Comparison of ENCODE assay signal across 25 cellular contexts in genomic region chr4:11624370-11624769, GRCh38.
DNase-seq lines count a peak whose midpoint lies in the region; ATAC-seq and TF ChIP-seq lines count a peak whose summit lies in the region.
"Had no signal": no experiment of that assay in that cellular context is flagged by ENCODE, and none has a peak within 500 bp of the region (broad histone marks: within the 10 kb centered on the region; RNA-seq: fewer than 3 reads in every experiment).

No MANE protein-coding gene starts in this region.

- no peak for TF ChIP-seq POLR2A in gastroesophageal sphincter (IDR thresholded peaks at IDR 0.05)

- H3K4ac ChIP-seq in trophoblast cell (ENCODE audit: low read depth, low read length): no peak overlapping the region

- peaks cover 0 to 4% (median 0%) of the 10 kb centered on the region in 3 donors for H3K27me3 Mint-ChIP-seq in CD14-positive monocyte (ENCODE audit: low read depth in 3 of 3)
- H3K27me3 Mint-ChIP-seq: activated CD4-positive, alpha-beta T cell treated with anti-CD3 and anti-CD28 coated beads, Interleukin-2, amount 10 ng/mL, durations not matched to agents 7 days and 5 days; CD4-positive, alpha-beta T cell; dendritic cell treated with granulocyte-macrophage colony-stimulating factor and Interleukin-4, amounts not matched to agents 40 ng/mL and 50 ng/mL, for 4 days had no signal

- H3K4me1 ChIP-seq in gastroesophageal sphincter: no peaks in the 10 kb centered on the region
- H3K4me1 ChIP-seq in trophoblast cell (ENCODE audit: control insufficient read depth in 1 of 2, insufficient read depth in 2 of 2, low read length in 2 of 2): no peaks in the 10 kb centered on the region
- H3K4me1 ChIP-seq: left lung, right lobe of liver, tibial artery had no signal

- peak; percentile 34 for DNase-seq in HT1080 (ENCODE audit: low read depth)
- DNase-seq in UCSD-AML1 (lab: John Stamatoyannopoulos, UW; ENCODE audit: unreplicated experiment): peak; percentile 9
- peak; percentile 21 to 59 for DNase-seq in trophoblast cell
- no peak for DNase-seq in NK-92 treated with Interleukin-12 subunit alpha and Interleukin-12 subunit beta, amount 100 ng/mL, for 24 hours (lab: John Stamatoyannopoulos, UW)
- no peak for DNase-seq in CD14-positive monocyte (ENCODE audit: low spot score)
- DNase-seq in HUDEP-2 (lab: John Stamatoyannopoulos, UW; ENCODE audit: unreplicated experiment in 76 of 76): no peak
- DNase-seq: activated T-cell treated with anti-CD3 and anti-CD28 coated beads, Interleukin-2, amount 50 U/mL, for 48 hours; amniotic stem cell; caudate nucleus; DMS 273 treated with DMSO at 0.1 percent for 48 hours; midbrain; NCI-H524 treated with DMSO at 0.1 percent for 48 hours; tibial artery had no signal

- no peak for TF ChIP-seq EP300 in gastroesophageal sphincter (IDR thresholded peaks at IDR 0.05)

- no peak overlapping the region for H2BK5ac ChIP-seq in trophoblast cell (ENCODE audit: low read depth, low read length, poor library complexity)

- WGBS in gastroesophageal sphincter (ENCODE audit: low coverage in 1 of 2), 2 donors: 70% methylated on average over 2 of the region's 2 CpGs; no CpG with 5 or more reads in 1 of the 2 donors
- WGBS in trophoblast cell (ENCODE audit: extremely low coverage, insufficient coverage, insufficient read length): no CpG with 5 or more reads among the region's 2 CpGs

- H3K27ac ChIP-seq in gastroesophageal sphincter (peak overlapping the region in 3 of 4 donors; percentile 3 to 24 (median 17)), trophoblast cell (ENCODE audit: low read depth, low read length) (no peak overlapping the region)
- H3K27ac ChIP-seq: left lung, right lobe of liver, tibial artery had no signal

- no peak overlapping the region for H3K14ac ChIP-seq in trophoblast cell (ENCODE audit: low read length)

- H2BK120ac ChIP-seq in trophoblast cell (ENCODE audit: insufficient read depth, low read length, poor library complexity): no peak overlapping the region

- no peaks in the 10 kb centered on the region for H3K36me3 ChIP-seq in gastroesophageal sphincter
- H3K36me3 ChIP-seq in trophoblast cell (ENCODE audit: control insufficient read depth in 1 of 2, insufficient read depth in 2 of 2, low read length in 2 of 2): no peaks in the 10 kb centered on the region
- H3K36me3 ChIP-seq: left lung, right lobe of liver, stomach, tibial artery had no signal

- no peak overlapping the region for H2AFZ ChIP-seq in trophoblast cell (ENCODE audit: insufficient read depth, low read length, poor library complexity)

- TF ChIP-seq CTCF in gastroesophageal sphincter (IDR thresholded peaks at IDR 0.05) (no peak), CD14-positive monocyte (IDR thresholded peaks at IDR 0.05) (no peak)

- H3K4me1 Mint-ChIP-seq in CD14-positive monocyte: no peaks in the 10 kb centered on the region
- H3K4me1 Mint-ChIP-seq: activated CD4-positive, alpha-beta T cell treated with anti-CD3 and anti-CD28 coated beads, Interleukin-2, amount 10 ng/mL, durations not matched to agents 7 days and 5 days had no signal

- H3K9me3 ChIP-seq in gastroesophageal sphincter (no peaks in the 10 kb centered on the region), trophoblast cell (ENCODE audit: insufficient read depth, low read depth, low read length) (no peaks in the 10 kb centered on the region)
- H3K9me3 ChIP-seq: left lung, right lobe of liver, stomach, tibial artery had no signal

- no peak overlapping the region for H4K12ac ChIP-seq in trophoblast cell (ENCODE audit: low read depth, low read length)

- no peak overlapping the region for H4K91ac ChIP-seq in trophoblast cell (ENCODE audit: low read depth, low read length)

- H3K9ac ChIP-seq in trophoblast cell (ENCODE audit: low read length): no peak overlapping the region

- no peaks in the 10 kb centered on the region for H3K36me3 Mint-ChIP-seq in CD14-positive monocyte
- H3K36me3 Mint-ChIP-seq: natural killer cell treated with Interleukin-12 subunit alpha and Interleukin-12 subunit beta and Interleukin-15 and Interleukin-18, amount 100 ng/mL, for 72 hours had no signal

- H3K27ac Mint-ChIP-seq in CD14-positive monocyte: no peak overlapping the region
- H3K27ac Mint-ChIP-seq: activated CD4-positive, alpha-beta T cell treated with anti-CD3 and anti-CD28 coated beads, Interleukin-2, amount 10 ng/mL, durations not matched to agents 7 days and 5 days; activated naive CD4-positive, alpha-beta T cell treated with anti-CD3 and anti-CD28 coated beads for 36 hours; CD4-positive, alpha-beta T cell; dendritic cell treated with granulocyte-macrophage colony-stimulating factor and Interleukin-4, amounts not matched to agents 40 ng/mL and 50 ng/mL, for 4 days; natural killer cell treated with Interleukin-12 subunit alpha and Interleukin-12 subunit beta and Interleukin-15 and Interleukin-18, amount 100 ng/mL, for 72 hours; T-helper 2 cell treated with Interferon-gamma antibody and Interleukin-4, amounts not matched to agents 5 μg/mL and 100 μg/mL, for 36 hours had no signal

- H3K79me1 ChIP-seq in trophoblast cell (ENCODE audit: low read length): peaks cover 2% of the 10 kb centered on the region

- H3K23ac ChIP-seq in trophoblast cell (ENCODE audit: low read length): no peak overlapping the region

- no peaks in the 10 kb centered on the region for H3K9me3 Mint-ChIP-seq in CD14-positive monocyte
- H3K9me3 Mint-ChIP-seq: activated CD4-positive, alpha-beta T cell treated with anti-CD3 and anti-CD28 coated beads, Interleukin-2, amount 10 ng/mL, durations not matched to agents 7 days and 5 days; activated naive CD4-positive, alpha-beta T cell treated with anti-CD3 and anti-CD28 coated beads for 36 hours; CD4-positive, alpha-beta T cell; dendritic cell treated with granulocyte-macrophage colony-stimulating factor and Interleukin-4, amounts not matched to agents 40 ng/mL and 50 ng/mL, for 4 days; T-helper 2 cell treated with Interferon-gamma antibody and Interleukin-4, amounts not matched to agents 5 μg/mL and 100 μg/mL, for 36 hours had no signal

- intact Hi-C loops in CD14-positive monocyte (cut with micrococcal nuclease): no loop called here

- no peak overlapping the region for H2BK12ac ChIP-seq in trophoblast cell (ENCODE audit: low read length)

- no peak overlapping the region for H3K4me3 Mint-ChIP-seq in CD14-positive monocyte
- H3K4me3 Mint-ChIP-seq: activated CD4-positive, alpha-beta T cell treated with anti-CD3 and anti-CD28 coated beads, Interleukin-2, amount 10 ng/mL, durations not matched to agents 7 days and 5 days; activated naive CD4-positive, alpha-beta T cell treated with anti-CD3 and anti-CD28 coated beads for 36 hours; CD4-positive, alpha-beta T cell; dendritic cell treated with granulocyte-macrophage colony-stimulating factor and Interleukin-4, amounts not matched to agents 40 ng/mL and 50 ng/mL, for 4 days; natural killer cell treated with Interleukin-12 subunit alpha and Interleukin-12 subunit beta and Interleukin-15 and Interleukin-18, amount 100 ng/mL, for 72 hours; T-helper 2 cell treated with Interferon-gamma antibody and Interleukin-4, amounts not matched to agents 5 μg/mL and 100 μg/mL, for 36 hours had no signal

- no peak overlapping the region for H3K18ac ChIP-seq in trophoblast cell (ENCODE audit: low read length)

- no peaks in the 10 kb centered on the region for H3K27me3 ChIP-seq in gastroesophageal sphincter
- no peaks in the 10 kb centered on the region for H3K27me3 ChIP-seq in trophoblast cell (ENCODE audit: insufficient read depth, low read length)
- H3K27me3 ChIP-seq: left lung, right lobe of liver, stomach, tibial artery had no signal

- H4K8ac ChIP-seq in trophoblast cell (ENCODE audit: low read depth, low read length): no peak overlapping the region

- H3K4me2 ChIP-seq in trophoblast cell (ENCODE audit: low read length): no peak overlapping the region

- H2AK5ac ChIP-seq in trophoblast cell (ENCODE audit: low read length): no peak overlapping the region

- H3K79me2 ChIP-seq in trophoblast cell (ENCODE audit: control insufficient read depth, insufficient read depth, low read length, poor library complexity): no peaks in the 10 kb centered on the region

- H3K4me3 ChIP-seq in gastroesophageal sphincter (no peak overlapping the region), trophoblast cell (ENCODE audit: low read depth, low read length) (no peak overlapping the region)
- H3K4me3 ChIP-seq: left lung, right lobe of liver, stomach, tibial artery had no signal

- no peak for ATAC-seq in gastroesophageal sphincter
- no peak for ATAC-seq in HG03108 (IDR thresholded peaks at IDR 0.05; ENCODE audit: unreplicated experiment)
- ATAC-seq: natural killer cell treated with Interleukin-12 subunit alpha and Interleukin-12 subunit beta and Interleukin-15 and Interleukin-18, amount 100 ng/mL, for 72 hours; SK-N-SH treated with all-trans-retinoic acid at 6 μM for 48 hours had no signal

Comparison
In these comparisons a context has a peak if more than half of its experiments do, and no peak if none do; other contexts are left out.
1. DNase-seq: peak in HT1080 (single experiment), UCSD-AML1 (single experiment) and trophoblast cell (2 of 2); none in NK-92 treated with Interleukin-12 subunit alpha and Interleukin-12 subunit beta, amount 100 ng/mL, for 24 hours (single experiment), CD14-positive monocyte (single experiment) and HUDEP-2 (0 of 76).